13 cellular contexts compared by ENCODE assay signal in genomic region chr20:25139061-25139705, GRCh38. TPM values are rescaled to one million over a fixed set of nuclear protein-coding genes. Genes with fewer than 3 reads are reported as not detected.
DNase-seq lines count a peak whose midpoint lies in the region; ATAC-seq and TF ChIP-seq lines count a peak whose summit lies in the region.
"Had no signal": no experiment of that assay in that cellular context is flagged by ENCODE, and none has a peak within 500 bp of the region (broad histone marks: within the 10 kb centered on the region; RNA-seq: fewer than 3 reads in every experiment).

No MANE protein-coding gene starts in this region.

- no peak overlapping the region for H2AK5ac ChIP-seq in H9 (ENCODE audit: insufficient read length, low read length)

- H3K27me3 ChIP-seq in BE2C (peaks cover 5% of the 10 kb centered on the region; the same call in 1 of the 2 replicates), H9 (ENCODE audit: insufficient read depth, low read length) (no peaks in the 10 kb centered on the region; the same call in 1 of the 2 replicates), PC-3 (ENCODE audit: low read length) (no peaks in the 10 kb centered on the region), foreskin keratinocyte (peaks cover 3% of the 10 kb centered on the region)

- no peak overlapping the region for H3K18ac ChIP-seq in H9 (ENCODE audit: insufficient read length, low read depth, low read length)

- ATAC-seq in PC-3: peak; percentile 69
- ATAC-seq in foreskin keratinocyte: no peak
- no peak for ATAC-seq in GM21576 (IDR thresholded peaks at IDR 0.05; ENCODE audit: unreplicated experiment)
- ATAC-seq: CD8-positive, alpha-beta T cell; natural killer cell treated with Interleukin-12 subunit alpha and Interleukin-12 subunit beta and Interleukin-15 and Interleukin-18, amount 100 ng/mL, for 72 hours had no signal

- no peak overlapping the region for H3T11ph ChIP-seq in H9 (ENCODE audit: low read length)

- H3K79me1 ChIP-seq in H9 (ENCODE audit: insufficient read depth, low read depth, low read length, poor library complexity, severe bottlenecking): no peaks in the 10 kb centered on the region

- H4K20me1 ChIP-seq in H9 (ENCODE audit: control insufficient read depth, insufficient read depth, insufficient read length) (no peaks in the 10 kb centered on the region), PC-3 (ENCODE audit: low read length) (no peaks in the 10 kb centered on the region)

- no peaks in the 10 kb centered on the region for H3K9me2 ChIP-seq in PC-3 (replicated peaks; ENCODE audit: low read length)

- H3K4me2 ChIP-seq in H9 (ENCODE audit: insufficient read depth, insufficient read length, low read length): no peak overlapping the region
- peak overlapping the region; percentile 13; the same call in 1 of the 2 replicates for H3K4me2 ChIP-seq in PC-3 (ENCODE audit: low read length)

- H3K4me1 ChIP-seq in BE2C (no peaks in the 10 kb centered on the region), H9 (ENCODE audit: insufficient read depth, low read length) (no peaks in the 10 kb centered on the region; the same call in 1 of the 2 replicates), PC-3 (ENCODE audit: insufficient read depth, low read length) (peaks cover 19% of the 10 kb centered on the region), foreskin keratinocyte (peaks cover 7% of the 10 kb centered on the region)

- H3K23ac ChIP-seq in H9 (ENCODE audit: insufficient read length, low read depth, low read length): no peak overlapping the region

- H2BK20ac ChIP-seq in H9 (ENCODE audit: low read depth, low read length, poor library complexity, severe bottlenecking): no peak overlapping the region

- H2BK15ac ChIP-seq in H9 (ENCODE audit: low read depth, low read length): no peak overlapping the region

- no peak overlapping the region for H4K91ac ChIP-seq in H9 (ENCODE audit: insufficient read length, low read depth, low read length)

- H3K9me3 ChIP-seq in BE2C (no peaks in the 10 kb centered on the region), H9 (ENCODE audit: control insufficient read depth, low read depth, low read length) (no peaks in the 10 kb centered on the region), PC-3 (ENCODE audit: low read length) (no peaks in the 10 kb centered on the region)

- TF ChIP-seq CTCF in BE2C (IDR thresholded peaks at IDR 0.05; ENCODE audit: low read depth, low read length) (peak; percentile 14; the same call in 1 of the 2 replicates), H9 (conservative IDR thresholded peaks at IDR 0.05) (peak; percentile 46; the same call in 2 of the 3 replicates), PC-3 (conservative IDR thresholded peaks at IDR 0.05; ENCODE audit: low read depth, low read length) (peak; percentile 75), foreskin keratinocyte (conservative IDR thresholded peaks at IDR 0.05) (peak; percentile 49)

- H3K4me3 ChIP-seq in BE2C (ENCODE audit: low read depth, low read length) (no peak overlapping the region), PC-3 (ENCODE audit: low read length) (no peak overlapping the region)

- H2BK120ac ChIP-seq in H9 (ENCODE audit: low read depth, low read length, poor library complexity, severe bottlenecking): no peak overlapping the region

- no CpG with 5 or more reads among the region's 11 CpGs for WGBS in H9 (ENCODE audit: extremely low coverage, insufficient read length, low lambda C conversion rate)

- H3K4ac ChIP-seq in H9 (ENCODE audit: low read depth, low read length): no peak overlapping the region

- no peak overlapping the region for H3K9ac ChIP-seq in H9 (ENCODE audit: extremely low read depth, insufficient read length, low read length)
- H3K9ac ChIP-seq in PC-3 (ENCODE audit: low read length): no peak overlapping the region

- H3K23me2 ChIP-seq in H9 (ENCODE audit: insufficient read length, low read depth, low read length, poor library complexity, severe bottlenecking): no peaks in the 10 kb centered on the region

- H2AFZ ChIP-seq in H9 (ENCODE audit: low read length) (no peak overlapping the region), PC-3 (ENCODE audit: low read length) (peak overlapping the region; percentile 27; the same call in 1 of the 2 replicates)

- peaks cover 11 to 12% of the 10 kb centered on the region in 2 experiments for H3K4me1 Mint-ChIP-seq in H9

- POLR2A ChIA-PET in PC-3 (lab: Charles Lee; ENCODE audit: unreplicated experiment): no interaction called here

- H3K27ac ChIP-seq in H9 (ENCODE audit: insufficient read length, low read depth, low read length) (no peak overlapping the region), PC-3 (ENCODE audit: low read length) (no peak overlapping the region), foreskin keratinocyte (no peak overlapping the region)
- H3K27ac ChIP-seq: epithelial cell of prostate had no signal

- no peak overlapping the region for H3K4me3 Mint-ChIP-seq in H9
- H3K4me3 Mint-ChIP-seq: CD8-positive, alpha-beta T cell; natural killer cell treated with Interleukin-12 subunit alpha and Interleukin-12 subunit beta and Interleukin-15 and Interleukin-18, amount 100 ng/mL, for 72 hours had no signal

- intact Hi-C loops in PC-3 (cut with micrococcal nuclease): loop anchor here (1.0 to 10.0 kb wide), 4 partner anchors 40 to 147 kb away; partner anchors contain the start of genes APMAP and PYGB

- H2BK12ac ChIP-seq in H9 (ENCODE audit: insufficient read length, low read depth, low read length): no peak overlapping the region

- peaks cover 15% of the 10 kb centered on the region for H3K27me3 Mint-ChIP-seq in H9 (ENCODE audit: low read depth)

- no peak overlapping the region for H4K8ac ChIP-seq in H9 (replicated peaks; ENCODE audit: insufficient read length, low read depth, low read length)

- no peak overlapping the region for H3K27ac Mint-ChIP-seq in H9
- H3K27ac Mint-ChIP-seq: CD8-positive, alpha-beta T cell; natural killer cell treated with Interleukin-12 subunit alpha and Interleukin-12 subunit beta and Interleukin-15 and Interleukin-18, amount 100 ng/mL, for 72 hours had no signal

- H3K9me3 Mint-ChIP-seq in H9: no peaks in the 10 kb centered on the region; a peak in 2 of 5 replicates
- H3K9me3 Mint-ChIP-seq: CD8-positive, alpha-beta T cell; natural killer cell treated with Interleukin-12 subunit alpha and Interleukin-12 subunit beta and Interleukin-15 and Interleukin-18, amount 100 ng/mL, for 72 hours had no signal

- H3K79me2 ChIP-seq in H9 (ENCODE audit: insufficient read depth, low read length) (no peaks in the 10 kb centered on the region), PC-3 (ENCODE audit: low read length) (no peaks in the 10 kb centered on the region)

- no peak overlapping the region for H2BK5ac ChIP-seq in H9 (ENCODE audit: insufficient read length, low read length)

- H3K14ac ChIP-seq in H9 (ENCODE audit: insufficient read depth, low read length): no peak overlapping the region

- no peaks in the 10 kb centered on the region for H3F3A ChIP-seq in PC-3 (ENCODE audit: low read length, unreplicated experiment)

- no TSS peak for BruUV-seq in PC-3 (replicated peaks; lab: Mats Ljungman, UMichigan)

- no peak for DNase-seq in BE2C
- DNase-seq in H9: no peak
- peak; percentile 73 for DNase-seq in PC-3
- no peak for DNase-seq in foreskin keratinocyte
- DNase-seq in SKM-1 treated with dmso at 0.1 percent for 144 hours (lab: John Stamatoyannopoulos, UW; ENCODE audit: unreplicated experiment): no peak
- DNase-seq in ecto neural progenitor cell (ENCODE audit: low spot score): no peak
- no peak for DNase-seq in NOMO-1 treated with dmso at 0.1 percent for 144 hours (lab: John Stamatoyannopoulos, UW; ENCODE audit: unreplicated experiment)
- DNase-seq: CD8-positive, alpha-beta T cell; NCI-H2081; T-helper 1 cell had no signal

- H4K5ac ChIP-seq in H9 (ENCODE audit: insufficient read length, low read depth, low read length): no peak overlapping the region

- CTCF ChIA-PET in PC-3 (lab: Charles Lee): interaction anchor here (0.5 to 1.5 kb wide), 2 partner anchors 40 to 61 kb away, joined by 3 to 7 read pairs; no protein-coding TSS in a partner anchor

- H3K36me3 ChIP-seq in BE2C: no peaks in the 10 kb centered on the region
- H3K36me3 ChIP-seq in PC-3 (ENCODE audit: low read depth, low read length): no peaks in the 10 kb centered on the region

- H3K36me3 Mint-ChIP-seq in H9 (ENCODE audit: insufficient read depth in 1 of 3, low read depth in 3 of 3): no peaks in the 10 kb centered on the region
- H3K36me3 Mint-ChIP-seq: CD8-positive, alpha-beta T cell; natural killer cell treated with Interleukin-12 subunit alpha and Interleukin-12 subunit beta and Interleukin-15 and Interleukin-18, amount 100 ng/mL, for 72 hours had no signal

- H3K56ac ChIP-seq in H9 (ENCODE audit: insufficient read length, low read depth, low read length): no peak overlapping the region

RNA-seq across cellular contexts. Expression of gene ENTPD6, which starts 56.3 kb away (rescaled TPM):
- polyA plus RNA-seq in BE2C (2012; ENCODE audit: insufficient read depth, insufficient read length, low read depth): 91.1 TPM
- total RNA-seq in H9 (2021) (51.4 and 57.4 TPM in 2 replicates), PC-3 (2014; rRNA removed) (122 and 150 TPM in 2 replicates), foreskin keratinocyte (74.6 and 78.4 TPM in 2 replicates)
- polyA plus RNA-seq in foreskin keratinocyte: 70.2 and 73.3 TPM in 2 replicates

RNA-seq across cellular contexts. Expression of gene VSX1, which starts 57.2 kb away (rescaled TPM):
- 0.22 TPM for polyA plus RNA-seq in BE2C (2012; ENCODE audit: insufficient read depth, insufficient read length, low read depth)
- total RNA-seq in H9 (2021): not detected in 2 replicates
- not detected in 2 replicates for total RNA-seq in PC-3 (2014; rRNA removed)
- not detected in 2 replicates for total RNA-seq in foreskin keratinocyte
- polyA plus RNA-seq in foreskin keratinocyte: not detected in 2 replicates
- total RNA-seq: CD8-positive, alpha-beta T cell; natural killer cell treated with Interleukin-12 subunit alpha and Interleukin-12 subunit beta and Interleukin-15 and Interleukin-18, amount 100 ng/mL, for 72 hours had no signal

Comparison
In these comparisons a context has a peak if more than half of its experiments do, and no peak if none do; other contexts are left out.
1. CTCF ChIP-seq: peak in every context shown above with its lines; median percentile 75 in PC-3; 49 in foreskin keratinocyte; 46 in H9; 14 in BE2C.